9 cellular contexts compared by ENCODE assay signal in genomic region chr12:108665608-108666202, GRCh38. TPM values are rescaled to one million over a fixed set of nuclear protein-coding genes. Genes with fewer than 3 reads are reported as not detected.
DNase-seq lines count a peak whose midpoint lies in the region; ATAC-seq and TF ChIP-seq lines count a peak whose summit lies in the region.
"Had no signal": no experiment of that assay in that cellular context is flagged by ENCODE, and none has a peak within 500 bp of the region (broad histone marks: within the 10 kb centered on the region; RNA-seq: fewer than 3 reads in every experiment).

No MANE protein-coding gene starts in this region.

- TF ChIP-seq CTCF in colonic mucosa (IDR thresholded peaks at IDR 0.05) (no peak), transverse colon (IDR thresholded peaks at IDR 0.05) (no peak), GM13976 (IDR thresholded peaks at IDR 0.05; ENCODE audit: borderline replicate concordance, control extremely low read depth, extremely low read depth, insufficient read depth, missing control alignments) (no peak)

- H3K27me3 ChIP-seq in colonic mucosa (no peaks in the 10 kb centered on the region), mucosa of rectum (ENCODE audit: control insufficient read depth in 2 of 2, insufficient read depth in 2 of 2, low read length in 2 of 2) (no peaks in the 10 kb centered on the region), transverse colon (no peaks in the 10 kb centered on the region)
- H3K27me3 ChIP-seq: foreskin keratinocyte had no signal

- intact Hi-C loops in colonic mucosa (cut with DNase I) (loop anchor here (2.0 to 10.0 kb wide), 2 partner anchors 137 to 429 kb away; partner anchors contain the start of genes ALKBH2 and UNG), transverse colon (cut with DNase I; ENCODE audit: low total_unique reads) (loop anchor here (2.0 kb wide), 1 partner anchor 137 kb away; no protein-coding TSS in a partner anchor)

- no peaks in the 10 kb centered on the region for H3K4me1 ChIP-seq in colonic mucosa
- peaks cover 13 to 16% of the 10 kb centered on the region in 2 donors for H3K4me1 ChIP-seq in mucosa of rectum (ENCODE audit: control insufficient read depth in 2 of 2, insufficient read depth in 2 of 2, low read length in 2 of 2)
- peaks cover 26 to 57% (median 46%) of the 10 kb centered on the region in 4 donors for H3K4me1 ChIP-seq in transverse colon

- WGBS in transverse colon (ENCODE audit: low coverage in 1 of 2), 2 donors = 81 to 89% methylated on average over 3 to 6 of the region's 6 CpGs

- in situ Hi-C loops in transverse colon (cut with MboI; ENCODE audit: low pct_ligation_motif_present in 1 of 4, low pct_unique_long_range_greater_than_20kb in 1 of 4, low sequenced_read_pairs in 3 of 4) = loop anchor here in 3 of 4 donors (10.0 to 25.0 kb wide), 3 partner anchors 139 to 422 kb away; partner anchors contain the start of genes ALKBH2 (in 1 of the 3) and UNG (in 1 of the 3)
- in situ Hi-C loops in GM13976 (cut with MboI; ENCODE audit: low sequenced_read_pairs, unreplicated experiment) = loop anchor here (10.0 to 25.0 kb wide), 3 partner anchors 139 to 422 kb away; partner anchors contain the start of genes ALKBH2 and UNG

- H3K9ac ChIP-seq in colonic mucosa (ENCODE audit: low read depth in 2 of 2, low read length in 2 of 2) = peak overlapping the region in 1 of 2 donors; percentile 1
- H3K9ac ChIP-seq in mucosa of rectum (ENCODE audit: low read depth in 1 of 2, low read length in 2 of 2) = peak overlapping the region; percentile 20 to 52

- no peak for ATAC-seq in GM21367 (IDR thresholded peaks at IDR 0.05; ENCODE audit: unreplicated experiment)

- no peak overlapping the region for H3K4me3 ChIP-seq in colonic mucosa
- H3K4me3 ChIP-seq in mucosa of rectum (ENCODE audit: low read length in 2 of 2) = no peak overlapping the region
- no peak overlapping the region for H3K4me3 ChIP-seq in transverse colon

- H3K36me3 ChIP-seq in colonic mucosa (no peaks in the 10 kb centered on the region), mucosa of rectum (ENCODE audit: control insufficient read depth in 2 of 2, insufficient read depth in 2 of 2, low read length in 2 of 2) (peaks cover 0 to 5% of the 10 kb centered on the region in 2 donors), transverse colon (peaks cover 0 to 9% (median 0%) of the 10 kb centered on the region in 4 donors)

- H3K27ac ChIP-seq in colonic mucosa = peak overlapping the region; percentile 38
- H3K27ac ChIP-seq in mucosa of rectum (ENCODE audit: low read depth in 2 of 2, low read length in 2 of 2) = peak overlapping the region; percentile 62 to 73
- H3K27ac ChIP-seq in transverse colon = peak overlapping the region; percentile 82 to 93 (median 88)
- H3K27ac ChIP-seq: foreskin keratinocyte had no signal

- TF ChIP-seq EP300 in transverse colon (IDR thresholded peaks at IDR 0.05; ENCODE audit: low read depth) = no peak

- no peak for TF ChIP-seq POLR2A in transverse colon (IDR thresholded peaks at IDR 0.05)

- H3K9me3 ChIP-seq in colonic mucosa (no peaks in the 10 kb centered on the region), mucosa of rectum (ENCODE audit: control insufficient read depth in 2 of 2, low read length in 2 of 2) (no peaks in the 10 kb centered on the region), transverse colon (no peaks in the 10 kb centered on the region)

- peak; percentile 21 for DNase-seq in NCI-H2107 treated with DMSO at 0.1 percent for 48 hours (lab: John Stamatoyannopoulos, UW; ENCODE audit: unreplicated experiment)
- no peak for DNase-seq in NCI-H2107 (lab: John Stamatoyannopoulos, UW)
- DNase-seq in colonic mucosa = no peak
- no peak for DNase-seq in transverse colon
- no peak for DNase-seq in GM13976 (ENCODE audit: low spot score)
- DNase-seq in CD1c-positive myeloid dendritic cell (ENCODE audit: extremely low spot score) = no peak
- DNase-seq: foreskin keratinocyte had no signal

RNA-seq across cellular contexts. Expression of gene SELPLG, which starts 32.0 kb away (rescaled TPM):
- 1 to 10 TPM; 2.5 to 4.4 TPM for total RNA-seq in colonic mucosa
- total RNA-seq in transverse colon = 1 to 10 TPM; 1.6 to 9.4 (median 3.6) TPM

Comparison
In these comparisons a context has a peak if more than half of its experiments do, and no peak if none do; other contexts are left out.
1. H3K27ac ChIP-seq: peak in every context shown above with its lines; median percentile 88 in transverse colon; 68 in mucosa of rectum; 38 in colonic mucosa.